ENCODE assay signal across 1 cellular context in the genomic region with DNA sequence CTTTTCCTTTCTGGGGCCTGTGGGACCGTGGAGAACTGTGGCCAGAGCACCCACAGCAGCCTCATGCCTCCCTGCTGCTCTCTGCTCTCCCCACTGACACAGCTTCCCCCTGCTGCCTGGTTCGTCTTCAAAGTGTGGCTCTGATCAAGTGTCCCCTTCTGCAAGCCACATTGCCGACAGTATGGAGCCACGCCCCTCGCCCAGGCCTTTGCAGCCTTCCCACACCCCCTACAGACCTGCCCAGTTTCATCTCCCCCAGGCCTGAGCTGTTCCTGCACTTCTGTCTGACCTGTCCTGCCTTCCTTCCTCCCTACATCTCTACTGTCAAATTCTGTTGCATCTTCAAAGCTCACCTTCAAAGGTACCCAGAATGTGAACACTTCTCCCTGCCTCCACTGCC.
TF ChIP-seq lines count a peak whose summit lies in the region.

No MANE protein-coding gene starts in this region.

TF ChIP-seq in HEK293, 187 proteins besides CTCF, POLR2A, EP300 and RAD21:
- TF ChIP-seq SCRT1 (tag by site-specific recombination; IDR thresholded peaks at IDR 0.05; ENCODE audit: borderline replicate concordance) (no peak), KLF9 (tag by site-specific recombination; IDR thresholded peaks at IDR 0.05; ENCODE audit: low read depth) (peak; percentile 53; the same call in 1 of the 2 replicates)
- TF ChIP-seq, protein P1, sequence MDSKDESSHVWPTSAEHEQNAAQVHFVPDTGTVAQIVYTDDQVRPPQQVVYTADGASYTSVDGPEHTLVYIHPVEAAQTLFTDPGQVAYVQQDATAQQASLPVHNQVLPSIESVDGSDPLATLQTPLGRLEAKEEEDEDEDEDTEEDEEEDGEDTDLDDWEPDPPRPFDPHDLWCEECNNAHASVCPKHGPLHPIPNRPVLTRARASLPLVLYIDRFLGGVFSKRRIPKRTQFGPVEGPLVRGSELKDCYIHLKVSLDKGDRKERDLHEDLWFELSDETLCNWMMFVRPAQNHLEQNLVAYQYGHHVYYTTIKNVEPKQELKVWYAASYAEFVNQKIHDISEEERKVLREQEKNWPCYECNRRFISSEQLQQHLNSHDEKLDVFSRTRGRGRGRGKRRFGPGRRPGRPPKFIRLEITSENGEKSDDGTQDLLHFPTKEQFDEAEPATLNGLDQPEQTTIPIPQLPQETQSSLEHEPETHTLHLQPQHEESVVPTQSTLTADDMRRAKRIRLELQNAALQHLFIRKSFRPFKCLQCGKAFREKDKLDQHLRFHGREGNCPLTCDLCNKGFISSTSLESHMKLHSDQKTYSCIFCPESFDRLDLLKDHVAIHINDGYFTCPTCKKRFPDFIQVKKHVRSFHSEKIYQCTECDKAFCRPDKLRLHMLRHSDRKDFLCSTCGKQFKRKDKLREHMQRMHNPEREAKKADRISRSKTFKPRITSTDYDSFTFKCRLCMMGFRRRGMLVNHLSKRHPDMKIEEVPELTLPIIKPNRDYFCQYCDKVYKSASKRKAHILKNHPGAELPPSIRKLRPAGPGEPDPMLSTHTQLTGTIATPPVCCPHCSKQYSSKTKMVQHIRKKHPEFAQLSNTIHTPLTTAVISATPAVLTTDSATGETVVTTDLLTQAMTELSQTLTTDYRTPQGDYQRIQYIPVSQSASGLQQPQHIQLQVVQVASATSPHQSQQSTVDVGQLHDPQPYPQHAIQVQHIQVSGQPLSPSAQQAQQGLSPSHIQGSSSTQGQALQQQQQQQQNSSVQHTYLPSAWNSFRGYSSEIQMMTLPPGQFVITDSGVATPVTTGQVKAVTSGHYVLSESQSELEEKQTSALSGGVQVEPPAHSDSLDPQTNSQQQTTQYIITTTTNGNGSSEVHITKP (tag by site-specific recombination; IDR thresholded peaks at IDR 0.05): peak; percentile 42; the same call in 1 of the 2 replicates
